In genomic region chr4:140115140-140115539, GRCh38 we compare ENCODE assay signal across 20 cellular contexts. TPM values are rescaled to one million over a fixed set of nuclear protein-coding genes. Genes with fewer than 3 reads are reported as not detected.
DNase-seq lines count a peak whose midpoint lies in the region; ATAC-seq and TF ChIP-seq lines count a peak whose summit lies in the region.
"Had no signal": no experiment of that assay in that cellular context is flagged by ENCODE, and none has a peak within 500 bp of the region (broad histone marks: within the 10 kb centered on the region; RNA-seq: fewer than 3 reads in every experiment).

No MANE protein-coding gene starts in this region.

- H3K4me3 Mint-ChIP-seq in Calu3 (ENCODE audit: low read depth, unreplicated experiment) = no peak overlapping the region
- H3K4me3 Mint-ChIP-seq: IgD-negative memory B cell; nephron progenitor cell; T-helper 1 cell treated with Interleukin-12 subunit alpha and Interleukin-12 subunit beta and Interleukin-4 antibody, amounts not matched to agents 30 μg/mL and 1 μg/mL, for 36 hours had no signal

- CTCF ChIA-PET in Calu3 (lab: Charles Lee) = no interaction called here

- H3K36me3 Mint-ChIP-seq in Calu3 (ENCODE audit: insufficient read depth, unreplicated experiment) = no peaks in the 10 kb centered on the region

- DNase-seq in NCI-H526 treated with DMSO at 0.1 percent for 48 hours (lab: John Stamatoyannopoulos, UW) (peak; percentile 58), Calu3 (no peak), NCI-H1694 (lab: John Stamatoyannopoulos, UW) (no peak)
- DNase-seq: activated CD8-positive, alpha-beta memory T cell treated with anti-CD3 and anti-CD28 coated beads for 24 hours; COR-L47; EL; foreskin keratinocyte; HCEC 1CT; mesendoderm; NCI-H2081; NCI-H510A treated with DMSO at 0.1 percent for 48 hours; nephron progenitor cell; stimulated activated CD4-positive, alpha-beta T cell treated with anti-CD3 and anti-CD28 coated beads, Interleukin-4, amount 100 ng/mL, for 4 hours had no signal

- peaks cover 11% of the 10 kb centered on the region for H3K4me1 Mint-ChIP-seq in Calu3 (ENCODE audit: low read depth, unreplicated experiment)
- H3K4me1 Mint-ChIP-seq: IgD-negative memory B cell had no signal

- ATAC-seq in GM18861 (IDR thresholded peaks at IDR 0.05; ENCODE audit: unreplicated experiment) = peak; percentile 58
- peak; percentile 50 for ATAC-seq in GM19463 (IDR thresholded peaks at IDR 0.05; ENCODE audit: unreplicated experiment)
- ATAC-seq in HG02938 (IDR thresholded peaks at IDR 0.05; ENCODE audit: unreplicated experiment) = peak; percentile 48
- ATAC-seq in HG03108 (IDR thresholded peaks at IDR 0.05; ENCODE audit: unreplicated experiment) = no peak
- ATAC-seq: foreskin keratinocyte had no signal

- H3K27me3 Mint-ChIP-seq in Calu3 (ENCODE audit: unreplicated experiment) = no peaks in the 10 kb centered on the region

- H3K9me3 Mint-ChIP-seq in Calu3 (ENCODE audit: low read depth, unreplicated experiment) = no peaks in the 10 kb centered on the region
- H3K9me3 Mint-ChIP-seq: activated T-helper 2 cell treated with anti-CD3 and anti-CD28 coated beads, Interferon-gamma antibody, Interleukin-2, Interleukin-4, amounts not matched to agents 10 μg/mL and 5 μg/mL and 100 μg/mL, durations not matched to agents 14 hours and 24 hours and 36 hours; IgD-negative memory B cell; T-helper 1 cell treated with Interleukin-12 subunit alpha and Interleukin-12 subunit beta and Interleukin-4 antibody, amounts not matched to agents 30 μg/mL and 1 μg/mL, for 36 hours had no signal

- no peak overlapping the region for H3K27ac Mint-ChIP-seq in Calu3 (ENCODE audit: unreplicated experiment)
- H3K27ac Mint-ChIP-seq: activated T-helper 2 cell treated with anti-CD3 and anti-CD28 coated beads, Interferon-gamma antibody, Interleukin-2, Interleukin-4, amounts not matched to agents 10 μg/mL and 5 μg/mL and 100 μg/mL, durations not matched to agents 14 hours and 24 hours and 36 hours; IgD-negative memory B cell; nephron progenitor cell; T-helper 1 cell treated with Interleukin-12 subunit alpha and Interleukin-12 subunit beta and Interleukin-4 antibody, amounts not matched to agents 30 μg/mL and 1 μg/mL, for 36 hours had no signal

- TF ChIP-seq CTCF in Calu3 (IDR thresholded peaks at IDR 0.05; ENCODE audit: unreplicated experiment) = no peak

- intact Hi-C loops in Calu3 (cut with micrococcal nuclease; ENCODE audit: unreplicated experiment) = no loop called here

- no TSS peak for BruUV-seq in Calu3 (replicated peaks; lab: Mats Ljungman, UMichigan)

RNA-seq across cellular contexts. Expression of gene MAML3, which starts 38.8 kb away (rescaled TPM):
- 3.8 and 4.0 TPM in 2 replicates for total RNA-seq in Calu3 (2022)
